ENCODE assay signal across 13 cellular contexts in the genomic region with DNA sequence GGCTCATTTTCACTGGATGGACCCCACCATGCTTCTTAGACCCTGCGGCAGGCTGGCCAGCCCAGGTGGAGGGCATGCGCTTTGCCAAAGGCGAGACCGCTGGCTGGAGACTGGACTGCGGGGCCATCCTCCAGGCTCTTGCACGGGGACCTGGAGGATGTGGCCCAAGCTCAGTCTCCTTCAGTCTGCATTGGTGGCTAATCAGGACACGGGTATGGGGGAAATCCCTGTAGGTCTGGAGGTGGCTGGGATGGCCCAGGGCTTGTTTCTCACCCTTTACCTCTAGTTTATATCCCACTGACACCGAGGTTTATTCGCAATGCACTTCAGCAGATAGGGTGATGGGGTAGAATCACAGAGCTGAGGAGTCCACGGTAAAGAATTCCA. TPM values are rescaled to one million over a fixed set of nuclear protein-coding genes. Genes with fewer than 3 reads are reported as not detected.
DNase-seq lines count a peak whose midpoint lies in the region; ATAC-seq and TF ChIP-seq lines count a peak whose summit lies in the region.
"Had no signal": no experiment of that assay in that cellular context is flagged by ENCODE, and none has a peak within 500 bp of the region (broad histone marks: within the 10 kb centered on the region; RNA-seq: fewer than 3 reads in every experiment).

No MANE protein-coding gene starts in this region.

- peak overlapping the region; percentile 70 for H3K27ac Mint-ChIP-seq in activated T-helper 1 cell treated with anti-CD3 and anti-CD28 coated beads, Interleukin-12 subunit alpha, Interleukin-12 subunit beta, Interleukin-2, Interleukin-4 antibody, amounts not matched to agents 30 ng/mL and 10 ng/mL and 1 ng/mL, durations not matched to agents 14 hours and 24 hours and 36 hours
- H3K27ac Mint-ChIP-seq in immature natural killer cell, result peak overlapping the region; percentile 59 to 89 (median 82)
- no peak overlapping the region for H3K27ac Mint-ChIP-seq in stimulated activated naive CD8-positive, alpha-beta T cell treated with anti-CD3 and anti-CD28 coated beads, Interleukin-15, amount 100 ng/mL, for 72 hours

- no peak for TF ChIP-seq RAD21 in HCT116 (IDR thresholded peaks at IDR 0.05; ENCODE audit: low read depth)

- DNase-seq in HCT116 (ENCODE audit: low read depth, low spot score), result no peak
- no peak for DNase-seq in activated T-helper 1 cell treated with anti-CD3 and anti-CD28 coated beads, Interleukin-12 subunit alpha, Interleukin-12 subunit beta, Interleukin-2, Interleukin-4 antibody, amounts not matched to agents 30 ng/mL and 10 ng/mL and 1 ng/mL, durations not matched to agents 14 hours and 24 hours and 36 hours (ENCODE audit: low spot score)
- no peak for DNase-seq in immature natural killer cell
- DNase-seq in stimulated activated naive CD8-positive, alpha-beta T cell treated with anti-CD3 and anti-CD28 coated beads, Interleukin-15, amount 100 ng/mL, for 72 hours, result no peak
- no peak for DNase-seq in hepatic stellate cell (ENCODE audit: low spot score)
- DNase-seq in OCI-LY7 (ENCODE audit: low spot score), result no peak
- no peak for DNase-seq in HuH-7.5 (ENCODE audit: low spot score)
- DNase-seq: activated CD8-positive, alpha-beta memory T cell treated with anti-CD3 and anti-CD28 coated beads, Interleukin-2, amount 50 U/mL, for 4 hours; GF-D8; NCI-H2171 treated with DMSO at 0.1 percent for 48 hours; stimulated activated naive CD4-positive, alpha-beta T cell treated with Interleukin-2 at 50 U/mL for 16 hours had no signal

- H3K79me2 ChIP-seq in HCT116 (ENCODE audit: insufficient read depth, low read length) (peaks cover 94% of the 10 kb centered on the region), OCI-LY7 (ENCODE audit: insufficient read depth, low read depth, low read length) (peaks cover 23% of the 10 kb centered on the region; the same call in 1 of the 2 replicates)

- H4K20me1 ChIP-seq in HCT116 (ENCODE audit: insufficient read depth) (peaks cover 10% of the 10 kb centered on the region), OCI-LY7 (ENCODE audit: insufficient read depth, low read length) (no peaks in the 10 kb centered on the region)

- H3K27ac ChIP-seq in HCT116 (ENCODE audit: low read depth, low read length) (no peak overlapping the region), OCI-LY7 (ENCODE audit: low read depth, low read length, poor library complexity, severe bottlenecking) (no peak overlapping the region)

- peaks cover 29% of the 10 kb centered on the region for H3K36me3 Mint-ChIP-seq in activated T-helper 1 cell treated with anti-CD3 and anti-CD28 coated beads, Interleukin-12 subunit alpha, Interleukin-12 subunit beta, Interleukin-2, Interleukin-4 antibody, amounts not matched to agents 30 ng/mL and 10 ng/mL and 1 ng/mL, durations not matched to agents 14 hours and 24 hours and 36 hours (ENCODE audit: low read depth)
- peaks cover 13 to 31% (median 26%) of the 10 kb centered on the region in 3 donors for H3K36me3 Mint-ChIP-seq in immature natural killer cell

- H3K9me2 ChIP-seq in HCT116 (ENCODE audit: insufficient read depth) (no peaks in the 10 kb centered on the region), OCI-LY7 (ENCODE audit: insufficient read depth, low read length) (no peaks in the 10 kb centered on the region)

- H3K9me3 Mint-ChIP-seq in activated T-helper 1 cell treated with anti-CD3 and anti-CD28 coated beads, Interleukin-12 subunit alpha, Interleukin-12 subunit beta, Interleukin-2, Interleukin-4 antibody, amounts not matched to agents 30 ng/mL and 10 ng/mL and 1 ng/mL, durations not matched to agents 14 hours and 24 hours and 36 hours, result peaks cover 21% of the 10 kb centered on the region
- H3K9me3 Mint-ChIP-seq in immature natural killer cell, result peaks cover 10 to 21% (median 17%) of the 10 kb centered on the region in 6 donors
- peaks cover 20% of the 10 kb centered on the region in 2 donors for H3K9me3 Mint-ChIP-seq in stimulated activated naive CD8-positive, alpha-beta T cell treated with anti-CD3 and anti-CD28 coated beads, Interleukin-15, amount 100 ng/mL, for 72 hours

- H3K27me3 ChIP-seq in HCT116 (ENCODE audit: insufficient read depth, low read length), result no peaks in the 10 kb centered on the region
- H3K27me3 ChIP-seq: SJSA1 had no signal

- intact Hi-C loops in HCT116 (cut with micrococcal nuclease), result no loop called here
- intact Hi-C loops in activated T-helper 1 cell treated with anti-CD3 and anti-CD28 coated beads, Interleukin-12 subunit alpha, Interleukin-12 subunit beta, Interleukin-2, Interleukin-4 antibody, amounts not matched to agents 30 ng/mL and 10 ng/mL and 1 ng/mL, durations not matched to agents 14 hours and 24 hours and 36 hours (cut with micrococcal nuclease), result no loop called here
- intact Hi-C loops in OCI-LY7 (cut with micrococcal nuclease; ENCODE audit: unreplicated experiment), result no loop called here

- TF ChIP-seq POLR2A in HCT116 (IDR thresholded peaks at IDR 0.05; ENCODE audit: borderline replicate concordance, extremely low read depth, insufficient read depth, insufficient read length), result no peak

- H3K36me3 ChIP-seq in HCT116 (ENCODE audit: control insufficient read depth in 1 of 2, insufficient read depth in 2 of 2, low read length in 2 of 2) (no peaks in the 10 kb centered on the region), OCI-LY7 (ENCODE audit: insufficient read depth, low read length) (peaks cover 26% of the 10 kb centered on the region)

- peak overlapping the region; percentile 16 for H3K4me2 ChIP-seq in HCT116 (ENCODE audit: low read length)
- no peak overlapping the region for H3K4me2 ChIP-seq in OCI-LY7 (ENCODE audit: low read length)
- H3K4me2 ChIP-seq: smooth muscle cell had no signal

- POLR2A ChIA-PET in HCT116 (lab: Charles Lee) (no interaction called here), OCI-LY7 (lab: Charles Lee) (no interaction called here)

- RAD21 ChIA-PET in HCT116 (lab: Charles Lee; ENCODE audit: low non-redundant PET in 1 of 2, low total read pairs in 2 of 2, uncharacterized antibody in 2 of 2, unreplicated experiment in 2 of 2), result no interaction called here

- TF ChIP-seq CTCF in HCT116 (IDR thresholded peaks at IDR 0.05 in 2 of 3, conservative IDR thresholded peaks at IDR 0.05 in 1 of 3; ENCODE audit: borderline replicate concordance in 1 of 3, insufficient read depth in 1 of 3, low read depth in 2 of 3, low read length in 2 of 3), result no peak
- no peak for TF ChIP-seq CTCF in OCI-LY7 (conservative IDR thresholded peaks at IDR 0.05; ENCODE audit: low read length)

- H3K9ac ChIP-seq in HCT116 (ENCODE audit: low read length), result no peak overlapping the region

- no peak overlapping the region for H2AFZ ChIP-seq in HCT116 (ENCODE audit: low read depth, low read length, poor library complexity, severe bottlenecking)
- H2AFZ ChIP-seq in OCI-LY7 (ENCODE audit: low read length), result no peak overlapping the region

- H3K9me3 ChIP-seq in HCT116 (ENCODE audit: control insufficient read depth in 1 of 2, insufficient read depth in 1 of 2, low read depth in 1 of 2, low read length in 2 of 2) (peaks cover 0 to 3% of the 10 kb centered on the region in 2 experiments; a peak in 1 of 4 replicates), OCI-LY7 (ENCODE audit: low read length) (peaks cover 19% of the 10 kb centered on the region)

- BruUV-seq in HCT116 (replicated peaks; lab: Mats Ljungman, UMichigan) (no TSS peak), OCI-LY7 (replicated peaks; lab: Mats Ljungman, UMichigan) (no TSS peak)

- H3K4me3 ChIP-seq in HCT116 (replicated peaks in 1 of 2; ENCODE audit: low read depth in 1 of 2, low read length in 2 of 2) (no peak overlapping the region), OCI-LY7 (ENCODE audit: low read depth, low read length, poor library complexity, severe bottlenecking) (no peak overlapping the region)
- H3K4me3 ChIP-seq: SJSA1, smooth muscle cell had no signal

- ATAC-seq in HCT116, result no peak
- peak; percentile 44 for ATAC-seq in stimulated activated naive CD8-positive, alpha-beta T cell treated with anti-CD3 and anti-CD28 coated beads, Interleukin-15, amount 100 ng/mL, for 72 hours

- H3K4me1 ChIP-seq in HCT116 (ENCODE audit: control insufficient read depth in 1 of 2, insufficient read depth in 2 of 2, low read length in 2 of 2) (peaks cover 10 to 11% of the 10 kb centered on the region in 2 experiments; a peak in 3 of 4 replicates), OCI-LY7 (ENCODE audit: insufficient read depth, low read length, poor library complexity, severe bottlenecking) (peaks cover 12% of the 10 kb centered on the region)

- H3K4me1 Mint-ChIP-seq in activated T-helper 1 cell treated with anti-CD3 and anti-CD28 coated beads, Interleukin-12 subunit alpha, Interleukin-12 subunit beta, Interleukin-2, Interleukin-4 antibody, amounts not matched to agents 30 ng/mL and 10 ng/mL and 1 ng/mL, durations not matched to agents 14 hours and 24 hours and 36 hours (ENCODE audit: low read depth), result peaks cover 71% of the 10 kb centered on the region
- H3K4me1 Mint-ChIP-seq in immature natural killer cell, result peaks cover 84 to 100% of the 10 kb centered on the region in 2 donors
- peaks cover 71% of the 10 kb centered on the region for H3K4me1 Mint-ChIP-seq in stimulated activated naive CD8-positive, alpha-beta T cell treated with anti-CD3 and anti-CD28 coated beads, Interleukin-15, amount 100 ng/mL, for 72 hours

- CTCF ChIA-PET in HCT116 (lab: Charles Lee) (no interaction called here), OCI-LY7 (lab: Charles Lee; ENCODE audit: unreplicated experiment) (interaction anchor here (0.5 kb wide), 1 partner anchor 42 kb away, joined by 3 read pairs; no protein-coding TSS in a partner anchor)

- H3K4me3 Mint-ChIP-seq in activated T-helper 1 cell treated with anti-CD3 and anti-CD28 coated beads, Interleukin-12 subunit alpha, Interleukin-12 subunit beta, Interleukin-2, Interleukin-4 antibody, amounts not matched to agents 30 ng/mL and 10 ng/mL and 1 ng/mL, durations not matched to agents 14 hours and 24 hours and 36 hours, result no peak overlapping the region
- peak overlapping the region; percentile 41 to 65 (median 61) for H3K4me3 Mint-ChIP-seq in immature natural killer cell
- H3K4me3 Mint-ChIP-seq in stimulated activated naive CD8-positive, alpha-beta T cell treated with anti-CD3 and anti-CD28 coated beads, Interleukin-15, amount 100 ng/mL, for 72 hours, result peak overlapping the region in 1 of 2 donors; percentile 48

- no peaks in the 10 kb centered on the region for H3K27me3 Mint-ChIP-seq in activated T-helper 1 cell treated with anti-CD3 and anti-CD28 coated beads, Interleukin-12 subunit alpha, Interleukin-12 subunit beta, Interleukin-2, Interleukin-4 antibody, amounts not matched to agents 30 ng/mL and 10 ng/mL and 1 ng/mL, durations not matched to agents 14 hours and 24 hours and 36 hours (ENCODE audit: insufficient read depth)
- H3K27me3 Mint-ChIP-seq in immature natural killer cell (ENCODE audit: low read depth in 3 of 3), result peaks cover 3 to 6% (median 4%) of the 10 kb centered on the region in 3 donors
- no peaks in the 10 kb centered on the region for H3K27me3 Mint-ChIP-seq in stimulated activated naive CD8-positive, alpha-beta T cell treated with anti-CD3 and anti-CD28 coated beads, Interleukin-15, amount 100 ng/mL, for 72 hours

RNA-seq across cellular contexts. Expression of a gene that starts 45.0 kb away (rescaled TPM):
- total RNA-seq in HCT116 (2021; ENCODE audit: unreplicated experiment) (39.7 TPM), OCI-LY7 (2022) (38.7 and 42.2 TPM in 2 replicates)
- 31.2 and 44.1 TPM in 2 replicates for polyA plus RNA-seq in HCT116 (2012)
- total RNA-seq in activated T-helper 1 cell treated with anti-CD3 and anti-CD28 coated beads, Interleukin-12 subunit alpha, Interleukin-12 subunit beta, Interleukin-2, Interleukin-4 antibody, amounts not matched to agents 30 ng/mL and 10 ng/mL and 1 ng/mL, durations not matched to agents 14 hours and 24 hours and 36 hours, result 56.8 and 62.0 TPM in 2 replicates
- 10 to 100 TPM in 1 of 3 donors, 1 to 10 TPM in 2; 4.1 to 12.5 (median 5.6) TPM for polyA plus RNA-seq in immature natural killer cell
- 46.5 and 51.3 TPM in 2 replicates for total RNA-seq in OCI-LY7 (2014; rRNA removed; shearing (Covaris generic))

Comparison
In these comparisons a context has a peak if more than half of its experiments do, and no peak if none do; other contexts are left out.
1. H3K27ac Mint-ChIP-seq: peak in activated T-helper 1 cell treated with anti-CD3 and anti-CD28 coated beads, Interleukin-12 subunit alpha, Interleukin-12 subunit beta, Interleukin-2, Interleukin-4 antibody, amounts not matched to agents 30 ng/mL and 10 ng/mL and 1 ng/mL, durations not matched to agents 14 hours and 24 hours and 36 hours (single experiment) and immature natural killer cell (6 of 6); none in stimulated activated naive CD8-positive, alpha-beta T cell treated with anti-CD3 and anti-CD28 coated beads, Interleukin-15, amount 100 ng/mL, for 72 hours (0 of 2).